ENCODE assay signal across 8 cellular contexts in genomic region chr16:22374311-22375116, GRCh38. TPM values are rescaled to one million over a fixed set of nuclear protein-coding genes. Genes with fewer than 3 reads are reported as not detected.
DNase-seq lines count a peak whose midpoint lies in the region; ATAC-seq, FAIRE-seq and TF ChIP-seq lines count a peak whose summit lies in the region.

TSS of gene CDR2 (minus strand) at chr16:22374619. CDS start at chr16:22374309, 310 bp downstream.

- no peak within 1 kb of the TSS for H2BK120ac ChIP-seq in H1 (replicated peaks; ENCODE audit: low read depth, low read length)

- 1% methylated on average over 92 of the region's 96 CpGs; no CpG with 5 or more reads in 1 of the 2 experiments for WGBS in H1 (ENCODE audit: extremely low coverage in 1 of 2, insufficient coverage in 1 of 2, insufficient read length in 1 of 2, insufficient replicate concordance in 2 of 2, low coverage in 1 of 2, low lambda C conversion rate in 2 of 2, missing lambda C conversion rate in 1 of 2), 2 experiments

- peak within 1 kb of the TSS; percentile 69 to 92 (median 73) for H3K9ac ChIP-seq in H1 (replicated peaks in 1 of 4; ENCODE audit: extremely low read depth in 1 of 4, low read depth in 3 of 4, low read length in 3 of 4)

- no peaks in the 10 kb centered on the region for H3K9me3 ChIP-seq in H1 (ENCODE audit: insufficient read depth in 2 of 2, low read depth in 1 of 2, low read length in 1 of 2)

- no peak for TF ChIP-seq EP300 in H1 (IDR thresholded peaks at IDR 0.05; ENCODE audit: borderline replicate concordance in 1 of 2, low read depth in 2 of 2, low read length in 2 of 2)

- FAIRE-seq in H1 (lab: Jason Lieb, UNC) = no peak

- H2AFZ ChIP-seq in H1 (ENCODE audit: low read length) = peak within 1 kb of the TSS; percentile 1; the same call in 1 of the 2 replicates

- peak within 1 kb of the TSS; percentile 71 for H4K91ac ChIP-seq in H1 (replicated peaks; ENCODE audit: insufficient read length, low read length)

- 0 out of 2 replicates have a peak within 1 kb of the TSS, but pooled peaks have one; percentile 77 for H2BK15ac ChIP-seq in H1 (ENCODE audit: low read length)

- peak within 1 kb of the TSS; percentile 92 for H3K4me3 Mint-ChIP-seq in memory B cell

- peak within 1 kb of the TSS; percentile 73 for H2BK5ac ChIP-seq in H1 (ENCODE audit: low read depth, low read length)

- peak within 1 kb of the TSS; percentile 70 for H3K56ac ChIP-seq in H1 (replicated peaks; ENCODE audit: insufficient read length, low read depth, low read length)

- peak within 1 kb of the TSS; percentile 94 for H4K8ac ChIP-seq in H1 (ENCODE audit: extremely low read depth, insufficient read depth, low read length)

- peak within 1 kb of the TSS; percentile 78 to 99 for H3K4me2 ChIP-seq in H1 (ENCODE audit: insufficient read depth in 1 of 2, low read depth in 2 of 2, low read length in 2 of 2)

- DNase-seq in Caki2 (ENCODE audit: low read depth) = peak; percentile 99
- peak; percentile 37 to 99 (median 96) for DNase-seq in HUDEP-2 (lab: John Stamatoyannopoulos, UW; ENCODE audit: unreplicated experiment in 76 of 76)
- DNase-seq in NOMO-1 treated with dmso at 0.1 percent for 144 hours (lab: John Stamatoyannopoulos, UW; ENCODE audit: unreplicated experiment) = peak; percentile 95
- peak; percentile 95 to 97 for DNase-seq in activated CD8-positive, alpha-beta memory T cell treated with anti-CD3 and anti-CD28 coated beads for 4 hours (ENCODE audit: low read depth in 2 of 2)
- peak; percentile 88 to 98 for DNase-seq in H1 (ENCODE audit: low read depth in 1 of 2, low spot score in 2 of 2)
- peak; percentile 92 to 97 for DNase-seq in memory B cell (ENCODE audit: low spot score in 2 of 2)
- peak; percentile 97 for DNase-seq in stimulated activated CD8-positive, alpha-beta memory T cell treated with anti-CD3 and anti-CD28 coated beads, Interleukin-12 subunit alpha, Interleukin-12 subunit beta, amount 100 ng/mL, for 1 hour (ENCODE audit: low read depth)

- H3K27ac Mint-ChIP-seq in memory B cell = peak within 1 kb of the TSS; percentile 49

- TF ChIP-seq POLR2A in H1 (IDR thresholded peaks at IDR 0.05; ENCODE audit: control extremely low read depth in 1 of 2, low read depth in 2 of 2, low read length in 2 of 2) = peak; percentile 68 to 84

- H3K79me2 ChIP-seq in H1 (ENCODE audit: control insufficient read depth in 1 of 2, insufficient read depth in 2 of 2, low read length in 2 of 2) = peaks cover 7 to 39% of the 10 kb centered on the region in 2 experiments; a peak in 3 of 4 replicates

- H3K23ac ChIP-seq in H1 (ENCODE audit: insufficient read length) = no peak within 1 kb of the TSS

- H3K79me1 ChIP-seq in H1 (ENCODE audit: low read depth, low read length) = peaks cover 11% of the 10 kb centered on the region

- peak within 1 kb of the TSS; percentile 77; the same call in 1 of the 2 replicates for H3K27ac ChIP-seq in H1 (ENCODE audit: low read depth, low read length)

- H2AK5ac ChIP-seq in H1 (ENCODE audit: low read depth, low read length) = no peak within 1 kb of the TSS

- 0 out of 2 replicates have a peak within 1 kb of the TSS, but pooled peaks have one; percentile 28 for H2BK12ac ChIP-seq in H1 (ENCODE audit: low read depth, low read length)

- in situ Hi-C loops in Caki2 (cut with HindIII; ENCODE audit: low pct_unique_long_range_greater_than_20kb, low sequenced_read_pairs) = no loop called here

- no peaks in the 10 kb centered on the region; a peak in 4 of 7 replicates for H3K27me3 ChIP-seq in H1 (replicated peaks in 1 of 4; ENCODE audit: control insufficient read depth in 3 of 4, extremely low read depth in 1 of 4, insufficient read depth in 3 of 4, low read length in 3 of 4)

- peaks cover 13% of the 10 kb centered on the region for H3K23me2 ChIP-seq in H1 (ENCODE audit: low read depth, low read length)

- H2BK20ac ChIP-seq in H1 (ENCODE audit: low read length) = no peak within 1 kb of the TSS

- TF ChIP-seq CTCF in H1 (IDR thresholded peaks at IDR 0.05; ENCODE audit: control extremely low read depth in 1 of 3, insufficient read depth in 1 of 3, low read depth in 1 of 3, low read length in 3 of 3) = no peak

- no peaks in the 10 kb centered on the region for H3K36me3 Mint-ChIP-seq in memory B cell

- H3K4me3 ChIP-seq in H1 (ENCODE audit: extremely low read depth in 1 of 4, insufficient read depth in 2 of 4, low read depth in 3 of 4, low read length in 4 of 4) = peak within 1 kb of the TSS; percentile 86 to 93 (median 87)

- POLR2A ChIA-PET in H1 (lab: Charles Lee; ENCODE audit: partially characterized antibody) = interaction anchor here (0.6 to 2.3 kb wide), 7 partner anchors 11 to 50 kb away, joined by 3 to 8 read pairs (median 3); no protein-coding TSS in a partner anchor

- no peaks in the 10 kb centered on the region for H3K27me3 Mint-ChIP-seq in memory B cell

- peak; percentile 87 for ATAC-seq in GM21390 (IDR thresholded peaks at IDR 0.05; ENCODE audit: unreplicated experiment)
- peak; percentile 92 for ATAC-seq in memory B cell (ENCODE audit: low read depth)

- peak within 1 kb of the TSS; percentile 75 for H3K4ac ChIP-seq in H1 (replicated peaks; ENCODE audit: insufficient read length, low read depth, low read length)

- no peaks in the 10 kb centered on the region for H3K9me3 Mint-ChIP-seq in memory B cell

- H3K18ac ChIP-seq in H1 (ENCODE audit: extremely low read depth, low read length) = 0 out of 2 replicates have a peak within 1 kb of the TSS, but pooled peaks have one; percentile 52

- no peak within 1 kb of the TSS for H4K5ac ChIP-seq in H1 (ENCODE audit: insufficient read length, low read depth, low read length)

- H3K14ac ChIP-seq in H1 (ENCODE audit: insufficient read length) = no peak within 1 kb of the TSS

- CTCF ChIA-PET in H1 (lab: Charles Lee; ENCODE audit: partially characterized antibody) = interaction anchor here (1.1 kb wide), 1 partner anchor 1196 kb away, joined by 3 read pairs; no protein-coding TSS in a partner anchor

- H4K20me1 ChIP-seq in H1 (replicated peaks in 1 of 2; ENCODE audit: control insufficient read depth in 1 of 2, insufficient read depth in 2 of 2, low read length in 2 of 2) = peaks cover 0 to 11% of the 10 kb centered on the region in 2 experiments

- H3K4me1 ChIP-seq in H1 (replicated peaks in 1 of 4; ENCODE audit: control insufficient read depth in 3 of 4, insufficient read depth in 4 of 4, low read length in 3 of 4) = peaks cover 0 to 7% (median 7%) of the 10 kb centered on the region in 4 experiments; a peak in 5 of 7 replicates

- TF ChIP-seq RAD21 in H1 (IDR thresholded peaks at IDR 0.05 in 1 of 2, conservative IDR thresholded peaks at IDR 0.05 in 1 of 2; ENCODE audit: low read depth in 2 of 2, low read length in 2 of 2) = no peak

- no peaks in the 10 kb centered on the region; a peak in 1 of 8 replicates for H3K36me3 ChIP-seq in H1 (ENCODE audit: control insufficient read depth in 2 of 4, insufficient read depth in 4 of 4, low read length in 3 of 4)

- peaks cover 10% of the 10 kb centered on the region for H3K4me1 Mint-ChIP-seq in memory B cell

TF ChIP-seq in H1, 55 proteins besides CTCF, POLR2A, EP300 and RAD21 (continues in another document):
- TF ChIP-seq TAF1 (IDR thresholded peaks at IDR 0.05; ENCODE audit: low read depth, low read length) = peak; percentile 81
- peak; percentile 65 for TF ChIP-seq KDM4A (IDR thresholded peaks at IDR 0.05; ENCODE audit: low read depth, low read length, severe bottlenecking)
- no peak for TF ChIP-seq BRCA1 (IDR thresholded peaks at IDR 0.05; ENCODE audit: low read depth, low read length)
- no peak for TF ChIP-seq ATF2 (IDR thresholded peaks at IDR 0.05; ENCODE audit: low read length)
- TF ChIP-seq TAF7 (optimal IDR thresholded peaks at IDR 0.05; ENCODE audit: borderline replicate concordance, low read depth, low read length) = peak; percentile 62
- peak; percentile 88 for TF ChIP-seq SP2 (IDR thresholded peaks at IDR 0.05; ENCODE audit: low read length)
- peak; percentile 47 for TF ChIP-seq MAX (IDR thresholded peaks at IDR 0.05)
- TF ChIP-seq CTBP2 (IDR thresholded peaks at IDR 0.05; ENCODE audit: borderline replicate concordance, insufficient read depth, insufficient read length, low read length) = no peak
- TF ChIP-seq EZH2 (IDR thresholded peaks at IDR 0.05; ENCODE audit: low read depth, low read length, severe bottlenecking) = no peak
- TF ChIP-seq E2F6 (IDR thresholded peaks at IDR 0.05) = peak; percentile 28; the same call in 1 of the 2 replicates
- TF ChIP-seq NANOG (IDR thresholded peaks at IDR 0.05; ENCODE audit: insufficient read depth, low read depth, low read length, poor library complexity, severe bottlenecking) = no peak

RNA-seq across cellular contexts. Expression of gene CDR2, which starts in this region (rescaled TPM):
- 172 and 220 TPM in 2 replicates for total RNA-seq in Caki2 (2014; rRNA removed; shearing (Covaris generic); ENCODE audit: low replicate concordance)
- 34.9 and 35.5 TPM in 2 replicates for total RNA-seq in H1 (2021; fragmentation: NEBNext Ultra II Directional; extraction: Animal tissue kit (Norgen Biotek cat#: 25700))
- 13.6 and 16.3 TPM in 2 replicates for polyA plus RNA-seq in H1 (2011; rRNA removed)
- polyA plus RNA-seq in H1 (2011; cell fraction: cytosol; rRNA removed) = 22.0 TPM
- 10.8 TPM for polyA plus RNA-seq in H1 (2011; cell fraction: nucleus; rRNA removed)
- 22.9 to 28.9 TPM (median 24.1 TPM) in 4 replicates for polyA plus RNA-seq in H1 (2012, experiment 1 of 2)
- 5.9 TPM for polyA plus RNA-seq in H1 (2012, experiment 2 of 2)
- polyA plus RNA-seq in H1 (2013, experiment 1 of 2) = 17.6 TPM
- 20.7 TPM for polyA plus RNA-seq in H1 (2013, experiment 2 of 2)
- 17.5 and 20.7 TPM in 2 replicates for polyA minus RNA-seq in H1 (2011; rRNA and poly(A)+ RNA removed)
- 12.8 TPM for polyA minus RNA-seq in H1 (2011; cell fraction: cytosol; rRNA and poly(A)+ RNA removed)
- polyA minus RNA-seq in H1 (2011; cell fraction: nucleus; rRNA and poly(A)+ RNA removed) = 10.0 TPM

Comparison
In these comparisons a context has a peak if more than half of its experiments do, and no peak if none do; other contexts are left out.
1. Peak in every context shown above with its lines: DNase-seq, ATAC-seq, H3K4me3 ChIP-seq and H3K27ac ChIP-seq.